In the genomic region with DNA sequence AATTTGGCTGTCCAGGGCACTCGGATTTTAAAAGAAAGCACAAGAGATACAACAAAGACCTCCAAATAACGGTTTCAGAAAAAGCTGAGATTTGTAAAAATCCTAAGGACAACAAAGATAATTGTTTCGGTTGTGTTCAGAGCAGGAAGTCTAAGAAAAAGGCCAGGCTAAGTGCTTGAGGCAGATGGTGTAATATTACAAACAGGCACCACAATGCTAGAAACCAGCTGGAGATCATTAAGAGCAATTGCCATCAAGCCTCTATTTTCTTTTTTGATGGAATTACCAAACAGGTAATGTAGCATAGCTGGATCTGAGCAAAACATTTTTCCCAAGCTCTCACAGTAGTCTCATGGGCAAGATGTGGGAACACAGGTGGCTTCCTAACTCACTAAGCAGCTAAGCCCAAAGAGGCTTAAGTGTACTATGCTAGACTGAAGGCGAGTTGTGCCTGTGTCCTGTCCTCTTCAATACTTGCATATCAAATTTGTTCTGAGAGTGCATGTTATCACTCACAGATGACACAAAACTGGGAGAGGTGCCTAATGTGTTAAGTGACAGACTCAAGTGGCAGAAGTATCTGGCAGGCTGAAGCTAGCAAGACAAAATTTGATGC, we compare ENCODE assay signal across 11 cellular contexts.
DNase-seq lines count a peak whose midpoint lies in the region; ATAC-seq lines count a peak whose summit lies in the region.
"Had no signal": no experiment of that assay in that cellular context is flagged by ENCODE, and none has a peak within 500 bp of the region (broad histone marks: within the 10 kb centered on the region; RNA-seq: fewer than 3 reads in every experiment).

No MANE protein-coding gene starts in this region.

- no peak overlapping the region for H3K4me3 Mint-ChIP-seq in activated T-helper 17 cell treated with anti-CD3 and anti-CD28 coated beads, Interleukin-2, amount 50 U/mL, for 72 hours

- H3K4me1 Mint-ChIP-seq in activated T-helper 17 cell treated with anti-CD3 and anti-CD28 coated beads, Interleukin-2, amount 50 U/mL, for 72 hours = no peaks in the 10 kb centered on the region

- ATAC-seq in GM19351 (IDR thresholded peaks at IDR 0.05; ENCODE audit: unreplicated experiment) = no peak
- ATAC-seq in activated T-helper 17 cell treated with anti-CD3 and anti-CD28 coated beads, Interleukin-2, amount 50 U/mL, for 72 hours (replicated peaks) = no peak
- ATAC-seq: GM12878 had no signal

- no peaks in the 10 kb centered on the region for H3K27me3 Mint-ChIP-seq in activated T-helper 17 cell treated with anti-CD3 and anti-CD28 coated beads, Interleukin-2, amount 50 U/mL, for 72 hours

- no peak overlapping the region for H3K27ac Mint-ChIP-seq in activated T-helper 17 cell treated with anti-CD3 and anti-CD28 coated beads, Interleukin-2, amount 50 U/mL, for 72 hours

- peak; percentile 45 for DNase-seq in DMS 273 (lab: John Stamatoyannopoulos, UW; ENCODE audit: unreplicated experiment)
- peak; percentile 58 to 97 (median 91) for DNase-seq in NCI-H1417 (lab: John Stamatoyannopoulos, UW)
- DNase-seq in RPMI7951 (ENCODE audit: low read depth) = peak; percentile 63
- DNase-seq in iPS-NIHi11 (ENCODE audit: low spot score) = peak; percentile 31
- no peak for DNase-seq in HuH-7.5 (ENCODE audit: low spot score)
- DNase-seq in AG08396 (ENCODE audit: low spot score) = no peak
- DNase-seq: aorta, C1 segment of cervical spinal cord had no signal

- H3K36me3 Mint-ChIP-seq in activated T-helper 17 cell treated with anti-CD3 and anti-CD28 coated beads, Interleukin-2, amount 50 U/mL, for 72 hours (ENCODE audit: low read depth) = no peaks in the 10 kb centered on the region

- no peaks in the 10 kb centered on the region for H3K9me3 Mint-ChIP-seq in activated T-helper 17 cell treated with anti-CD3 and anti-CD28 coated beads, Interleukin-2, amount 50 U/mL, for 72 hours

Comparison
In these comparisons a context has a peak if more than half of its experiments do, and no peak if none do; other contexts are left out.
1. DNase-seq: peak in DMS 273 (single experiment), NCI-H1417 (3 of 3), RPMI7951 (single experiment) and iPS-NIHi11 (single experiment); none in HuH-7.5 (single experiment) and AG08396 (single experiment).